In the genomic region with DNA sequence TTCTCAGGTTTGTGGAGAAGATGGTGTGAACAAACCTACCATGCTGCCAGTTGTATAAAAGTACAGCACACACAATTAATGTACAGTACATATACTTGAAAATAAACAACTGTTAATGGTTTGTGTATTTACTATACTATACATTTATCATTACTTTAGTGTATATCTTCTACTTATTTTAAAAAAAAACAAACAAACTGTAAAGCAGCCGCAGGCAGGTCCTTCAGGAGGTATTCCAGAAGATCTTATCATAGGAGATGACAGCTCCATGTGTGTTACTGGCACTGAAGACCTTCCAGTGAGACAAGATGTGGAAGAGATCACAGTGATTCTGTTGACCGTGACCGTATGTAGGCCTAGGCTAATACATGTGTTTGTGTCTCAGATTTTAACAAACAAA, we compare ENCODE assay signal across 2 cellular contexts.
A peak's percentile ranks its signal among the peaks of the same experiment; 100 is the strongest.
TF ChIP-seq lines count a peak whose summit lies in the region.

No MANE protein-coding gene starts in this region.

TF ChIP-seq in SK-N-SH, 30 proteins besides CTCF, POLR2A, EP300 and RAD21 (continued from another document):
- TF ChIP-seq MEF2A (IDR thresholded peaks at IDR 0.05; ENCODE audit: borderline replicate concordance, low read depth) (no peak), RFX5 (IDR thresholded peaks at IDR 0.05; ENCODE audit: low read length) (no peak), FOSL2 (IDR thresholded peaks at IDR 0.05; ENCODE audit: borderline replicate concordance, low read depth) (no peak), RCOR1 (IDR thresholded peaks at IDR 0.05; ENCODE audit: low read length) (no peak), MXI1 (IDR thresholded peaks at IDR 0.05; ENCODE audit: low read depth, low read length) (peak; percentile 37; the same call in 1 of the 2 replicates), YY1 (IDR thresholded peaks at IDR 0.05; ENCODE audit: low read depth) (no peak)

TF ChIP-seq in IMR-90, 13 proteins besides CTCF, POLR2A, EP300 and RAD21 (continued from another document):
- TF ChIP-seq MXI1 (IDR thresholded peaks at IDR 0.05; ENCODE audit: borderline replicate concordance, low read depth, low read length) (no peak), CHD1 (IDR thresholded peaks at IDR 0.05; ENCODE audit: low read depth, low read length) (no peak), FOS (IDR thresholded peaks at IDR 0.05; ENCODE audit: low read depth, low read length) (no peak), RCOR1 (IDR thresholded peaks at IDR 0.05; ENCODE audit: insufficient replicate concordance, low read length) (no peak)
- TF ChIP-seq, protein P1, sequence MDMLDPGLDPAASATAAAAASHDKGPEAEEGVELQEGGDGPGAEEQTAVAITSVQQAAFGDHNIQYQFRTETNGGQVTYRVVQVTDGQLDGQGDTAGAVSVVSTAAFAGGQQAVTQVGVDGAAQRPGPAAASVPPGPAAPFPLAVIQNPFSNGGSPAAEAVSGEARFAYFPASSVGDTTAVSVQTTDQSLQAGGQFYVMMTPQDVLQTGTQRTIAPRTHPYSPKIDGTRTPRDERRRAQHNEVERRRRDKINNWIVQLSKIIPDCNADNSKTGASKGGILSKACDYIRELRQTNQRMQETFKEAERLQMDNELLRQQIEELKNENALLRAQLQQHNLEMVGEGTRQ (IDR thresholded peaks at IDR 0.05; ENCODE audit: low read depth, low read length) = no peak
- TF ChIP-seq, protein P2, sequence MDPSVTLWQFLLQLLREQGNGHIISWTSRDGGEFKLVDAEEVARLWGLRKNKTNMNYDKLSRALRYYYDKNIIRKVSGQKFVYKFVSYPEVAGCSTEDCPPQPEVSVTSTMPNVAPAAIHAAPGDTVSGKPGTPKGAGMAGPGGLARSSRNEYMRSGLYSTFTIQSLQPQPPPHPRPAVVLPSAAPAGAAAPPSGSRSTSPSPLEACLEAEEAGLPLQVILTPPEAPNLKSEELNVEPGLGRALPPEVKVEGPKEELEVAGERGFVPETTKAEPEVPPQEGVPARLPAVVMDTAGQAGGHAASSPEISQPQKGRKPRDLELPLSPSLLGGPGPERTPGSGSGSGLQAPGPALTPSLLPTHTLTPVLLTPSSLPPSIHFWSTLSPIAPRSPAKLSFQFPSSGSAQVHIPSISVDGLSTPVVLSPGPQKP (IDR thresholded peaks at IDR 0.05; ENCODE audit: borderline replicate concordance, low read depth, low read length) = no peak
